Comparison of ENCODE assay signal across 1 cellular context in the genomic region with DNA sequence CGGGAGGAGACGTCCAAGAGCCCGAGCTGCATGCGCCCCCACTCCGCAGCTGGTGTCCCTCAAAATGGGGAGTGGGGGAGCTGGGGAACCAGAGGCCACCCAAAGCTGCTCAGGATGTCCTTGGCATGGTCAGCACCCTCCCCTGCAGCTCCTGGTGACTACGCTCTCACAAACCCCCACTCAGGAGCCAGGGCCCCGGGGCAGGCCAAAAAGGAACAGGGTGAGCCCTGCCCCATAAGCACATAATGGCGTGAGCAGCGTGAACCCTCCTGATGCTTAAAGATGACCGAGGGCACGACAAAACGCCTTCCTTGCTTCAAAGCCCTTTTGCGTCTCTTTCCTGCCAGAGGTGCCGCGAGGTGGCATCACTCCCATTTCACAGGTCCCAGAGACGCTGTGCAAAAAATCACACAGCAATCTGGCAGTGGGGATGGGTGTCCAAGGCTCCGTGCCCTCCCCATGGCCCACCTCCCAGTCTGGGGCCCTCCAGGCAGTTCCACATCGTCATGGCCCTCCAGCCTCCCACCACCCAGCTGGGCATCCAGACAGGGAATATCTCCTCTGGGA.
TF ChIP-seq lines count a peak whose summit lies in the region.

No MANE protein-coding gene starts in this region.

TF ChIP-seq in H1, 55 proteins besides CTCF, POLR2A, EP300 and RAD21:
- no peak for TF ChIP-seq SRF (IDR thresholded peaks at IDR 0.05; ENCODE audit: low read depth, low read length)
- TF ChIP-seq CHD2 (IDR thresholded peaks at IDR 0.05; ENCODE audit: low read length), result no peak
- TF ChIP-seq SIN3A (conservative IDR thresholded peaks at IDR 0.05 in 1 of 2, IDR thresholded peaks at IDR 0.05 in 1 of 2; ENCODE audit: low read depth in 1 of 2, low read length in 2 of 2), result no peak
- no peak for TF ChIP-seq CREB1 (IDR thresholded peaks at IDR 0.05)
- TF ChIP-seq TAF1 (IDR thresholded peaks at IDR 0.05; ENCODE audit: low read depth, low read length), result no peak
- TF ChIP-seq JUN (IDR thresholded peaks at IDR 0.05; ENCODE audit: low read depth, low read length), result no peak
- no peak for TF ChIP-seq BRCA1 (IDR thresholded peaks at IDR 0.05; ENCODE audit: low read depth, low read length)
- no peak for TF ChIP-seq CTBP2 (IDR thresholded peaks at IDR 0.05; ENCODE audit: borderline replicate concordance, insufficient read depth, insufficient read length, low read length)
- TF ChIP-seq KDM5A (IDR thresholded peaks at IDR 0.05; ENCODE audit: low read length), result no peak
- TF ChIP-seq, protein P1, sequence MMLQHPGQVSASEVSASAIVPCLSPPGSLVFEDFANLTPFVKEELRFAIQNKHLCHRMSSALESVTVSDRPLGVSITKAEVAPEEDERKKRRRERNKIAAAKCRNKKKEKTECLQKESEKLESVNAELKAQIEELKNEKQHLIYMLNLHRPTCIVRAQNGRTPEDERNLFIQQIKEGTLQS (IDR thresholded peaks at IDR 0.05; ENCODE audit: insufficient read depth, low read depth, low read length), result no peak
- no peak for TF ChIP-seq ZNF274 (IDR thresholded peaks at IDR 0.05; ENCODE audit: borderline replicate concordance, extremely low read depth, low read length)
- TF ChIP-seq FOSL1 (IDR thresholded peaks at IDR 0.05; ENCODE audit: insufficient read depth, low read depth, low read length), result no peak
- TF ChIP-seq RNF2 (IDR thresholded peaks at IDR 0.05; ENCODE audit: borderline replicate concordance, low read depth, low read length, missing control alignments, poor library complexity, severe bottlenecking), result no peak
- TF ChIP-seq SIX5 (IDR thresholded peaks at IDR 0.05; ENCODE audit: low read depth, low read length), result no peak
- no peak for TF ChIP-seq RBBP5 (IDR thresholded peaks at IDR 0.05; ENCODE audit: borderline replicate concordance, low read depth, low read length)
- no peak for TF ChIP-seq HDAC6 (IDR thresholded peaks at IDR 0.05; ENCODE audit: low read depth, low read length)
